In genomic region chr3:192917258-192917507, GRCh38 we compare ENCODE assay signal across 7 cellular contexts. TPM values are rescaled to one million over a fixed set of nuclear protein-coding genes. Genes with fewer than 3 reads are reported as not detected.
DNase-seq lines count a peak whose midpoint lies in the region; ATAC-seq and TF ChIP-seq lines count a peak whose summit lies in the region.

No MANE protein-coding gene starts in this region.

- H3K27me3 ChIP-seq in HUES6 (ENCODE audit: control insufficient read depth, insufficient read depth, low read length) (no peaks in the 10 kb centered on the region), liver (ENCODE audit: control insufficient read depth in 4 of 4, insufficient read depth in 4 of 4, low read length in 3 of 4) (peaks cover 0 to 7% (median 3%) of the 10 kb centered on the region in 4 donors), tibial nerve (no peaks in the 10 kb centered on the region)

- peaks cover 45% of the 10 kb centered on the region for H3K4me1 ChIP-seq in HUES6 (ENCODE audit: control insufficient read depth, insufficient read depth, low read length)
- H3K4me1 ChIP-seq in liver (ENCODE audit: control insufficient read depth in 4 of 4, insufficient read depth in 4 of 4, low read length in 3 of 4), result peaks cover 2 to 20% (median 14%) of the 10 kb centered on the region in 4 donors
- H3K4me1 ChIP-seq in tibial nerve, result peaks cover 0 to 36% (median 9%) of the 10 kb centered on the region in 4 donors

- DNase-seq in tibial nerve (ENCODE audit: low spot score in 2 of 2), result no peak
- no peak for DNase-seq in HT-29 (ENCODE audit: low spot score)
- no peak for DNase-seq in HCEC 1CT

- TF ChIP-seq RAD21 in liver (IDR thresholded peaks at IDR 0.05), result no peak

- no peaks in the 10 kb centered on the region for H3K9me3 ChIP-seq in HUES6 (ENCODE audit: control insufficient read depth, insufficient read depth, low read depth, low read length)
- no peaks in the 10 kb centered on the region for H3K9me3 ChIP-seq in liver (ENCODE audit: control insufficient read depth in 4 of 4, low read length in 3 of 4)
- no peaks in the 10 kb centered on the region for H3K9me3 ChIP-seq in tibial nerve

- H3K36me3 ChIP-seq in HUES6 (ENCODE audit: control insufficient read depth, insufficient read depth, low read length) (no peaks in the 10 kb centered on the region), liver (ENCODE audit: control insufficient read depth in 4 of 4, insufficient read depth in 3 of 4, low read depth in 1 of 4, low read length in 3 of 4) (no peaks in the 10 kb centered on the region), tibial nerve (no peaks in the 10 kb centered on the region)

- ATAC-seq in GM19395 (IDR thresholded peaks at IDR 0.05; ENCODE audit: unreplicated experiment), result peak; percentile 32

- H3K9ac ChIP-seq in HUES6 (ENCODE audit: low read length), result peak overlapping the region; percentile 100
- peak overlapping the region in 1 of 2 donors; percentile 36 for H3K9ac ChIP-seq in liver (ENCODE audit: low read depth in 1 of 2, low read length in 2 of 2)

- no peak for TF ChIP-seq EP300 in tibial nerve (IDR thresholded peaks at IDR 0.05)

- no peak for TF ChIP-seq CTCF in liver (IDR thresholded peaks at IDR 0.05; ENCODE audit: low read depth, low read length, missing input control)
- no peak for TF ChIP-seq CTCF in tibial nerve (IDR thresholded peaks at IDR 0.05)

- H3K27ac ChIP-seq in HUES6 (ENCODE audit: low read depth, low read length) (peak overlapping the region; percentile 96), angular gyrus (ENCODE audit: low read depth, low read length) (peak overlapping the region; percentile 89), liver (ENCODE audit: low read depth in 1 of 2, low read length in 2 of 2) (peak overlapping the region; percentile 62 to 73), tibial nerve (peak overlapping the region; percentile 88 to 98 (median 88))

- H3K4me3 ChIP-seq in HUES6 (ENCODE audit: low read depth, low read length), result peak overlapping the region; percentile 100
- H3K4me3 ChIP-seq in liver (ENCODE audit: low read depth in 1 of 3, low read length in 3 of 3), result peak overlapping the region; percentile 16 to 75 (median 68)
- peak overlapping the region; percentile 68 to 93 (median 80) for H3K4me3 ChIP-seq in tibial nerve

- WGBS in liver, result 2% methylated on average over 13 of the region's 13 CpGs
- WGBS in tibial nerve, 2 donors, result 0% methylated on average over 13 of the region's 13 CpGs

- TF ChIP-seq POLR2A in tibial nerve (IDR thresholded peaks at IDR 0.05), result no peak

TF ChIP-seq in liver, 16 proteins besides CTCF, POLR2A, EP300 and RAD21:
- no peak for TF ChIP-seq ATF3 (IDR thresholded peaks at IDR 0.05)
- TF ChIP-seq JUND (IDR thresholded peaks at IDR 0.05), result no peak

RNA-seq across cellular contexts. Expression of gene MB21D2, which starts 0.5 kb away (rescaled TPM):
- total RNA-seq in liver (1 to 10 TPM in 1 of 2 donors, under 1 TPM in 1; 0.59 to 1.9 TPM), tibial nerve (1 to 10 TPM; 3.6 to 7.5 (median 6.5) TPM)
- polyA plus RNA-seq in liver, result under 1 TPM; 0.13 to 0.33 TPM
- 3.0 and 4.3 TPM in 2 replicates for total RNA-seq in HT-29 (2014; rRNA removed; shearing (Covaris generic))
